9 cellular contexts compared by ENCODE assay signal in the genomic region with DNA sequence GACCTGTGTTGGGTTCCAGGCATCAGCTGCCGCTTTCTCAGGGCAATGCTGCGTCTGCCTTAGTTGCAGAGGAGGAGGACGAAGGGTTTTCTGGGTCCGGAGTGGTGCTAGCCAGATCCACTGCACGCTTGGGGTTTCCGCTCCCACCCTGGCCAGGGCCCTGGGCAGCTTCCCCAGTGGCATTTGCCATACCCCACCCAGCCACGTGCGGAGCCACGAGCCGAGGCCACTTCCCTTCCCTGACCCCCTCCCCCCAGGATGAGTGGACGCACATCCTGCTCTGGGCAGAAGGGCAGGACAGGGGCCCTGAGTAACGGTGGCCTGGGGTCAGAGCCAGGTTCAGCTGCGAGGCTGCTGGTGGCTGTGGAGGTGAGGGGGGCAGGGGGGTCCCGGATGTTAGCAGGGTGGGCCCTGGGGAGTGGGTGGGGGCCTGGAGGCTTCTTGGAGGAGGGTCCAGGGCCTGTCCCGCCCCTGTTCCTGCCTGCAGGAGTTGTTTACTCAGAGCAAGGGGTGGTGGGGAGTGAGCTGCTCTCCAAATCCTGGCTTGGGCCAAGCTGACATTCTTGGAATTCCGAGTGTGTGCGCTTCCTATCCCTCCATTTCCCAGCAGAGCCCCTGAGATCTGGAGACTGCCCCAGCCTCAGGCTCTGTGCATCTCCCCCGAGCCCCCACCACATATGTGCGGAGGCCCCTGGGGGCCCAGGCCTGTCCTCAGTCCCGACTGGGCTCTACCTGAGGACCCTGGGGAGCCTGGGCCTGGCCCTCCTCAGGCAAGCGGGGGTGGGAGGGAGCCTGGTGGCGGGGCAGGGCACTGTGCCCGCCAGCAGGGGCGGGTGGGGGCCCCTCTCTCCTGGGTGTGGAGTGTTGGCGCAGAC. TPM values are rescaled to one million over a fixed set of nuclear protein-coding genes. Genes with fewer than 3 reads are reported as not detected.
DNase-seq lines count a peak whose midpoint lies in the region; ATAC-seq, FAIRE-seq and TF ChIP-seq lines count a peak whose summit lies in the region.
"Had no signal": no experiment of that assay in that cellular context is flagged by ENCODE, and none has a peak within 500 bp of the region (broad histone marks: within the 10 kb centered on the region; RNA-seq: fewer than 3 reads in every experiment).

No MANE protein-coding gene starts in this region.

- no peak overlapping the region for H3K4me3 ChIP-seq in CD4-positive, alpha-beta memory T cell (ENCODE audit: low read length in 2 of 2)
- H3K4me3 ChIP-seq in Jurkat, Clone E6-1 (ENCODE audit: low read length), result peak overlapping the region; percentile 92
- H3K4me3 ChIP-seq in astrocyte (ENCODE audit: insufficient read depth, low read depth, low read length) (peak overlapping the region; percentile 64), hepatocyte (peak overlapping the region; percentile 86)

- H3K4me1 ChIP-seq in CD4-positive, alpha-beta memory T cell (ENCODE audit: insufficient read depth, low read length), result peaks cover 39% of the 10 kb centered on the region
- peaks cover 58% of the 10 kb centered on the region for H3K4me1 ChIP-seq in astrocyte (ENCODE audit: insufficient read depth, low read length)
- H3K4me1 ChIP-seq in hepatocyte (ENCODE audit: insufficient read depth), result peaks cover 49% of the 10 kb centered on the region

- H3K36me3 Mint-ChIP-seq in CD4-positive, alpha-beta memory T cell, result peaks cover 0 to 9% of the 10 kb centered on the region in 2 donors
- H3K36me3 Mint-ChIP-seq in astrocyte (ENCODE audit: low read depth, unreplicated experiment), result peaks cover 6% of the 10 kb centered on the region

- peak overlapping the region in 7 of 8 donors; percentile 62 to 78 (median 76) for H3K4me3 Mint-ChIP-seq in CD4-positive, alpha-beta memory T cell
- H3K4me3 Mint-ChIP-seq in astrocyte (ENCODE audit: unreplicated experiment), result peak overlapping the region; percentile 87

- FAIRE-seq in astrocyte (lab: Jason Lieb, UNC) (peak; percentile 74), GM19239 (lab: Jason Lieb, UNC) (no peak)
- FAIRE-seq: TTC549 had no signal

- no peaks in the 10 kb centered on the region for H3K9me3 ChIP-seq in CD4-positive, alpha-beta memory T cell (ENCODE audit: control insufficient read depth in 1 of 2, low read length in 2 of 2)
- no peaks in the 10 kb centered on the region for H3K9me3 ChIP-seq in astrocyte (ENCODE audit: insufficient read depth, low read depth, low read length)
- no peaks in the 10 kb centered on the region for H3K9me3 ChIP-seq in hepatocyte (ENCODE audit: low read depth)

- ATAC-seq in HG02798 (IDR thresholded peaks at IDR 0.05; ENCODE audit: poor library complexity, unreplicated experiment), result no peak

- peaks cover 10% of the 10 kb centered on the region for H3K36me3 ChIP-seq in CD4-positive, alpha-beta memory T cell (ENCODE audit: insufficient read depth, low read length)
- H3K36me3 ChIP-seq in astrocyte (ENCODE audit: insufficient read depth, low read length) (peaks cover 10% of the 10 kb centered on the region), hepatocyte (replicated peaks; ENCODE audit: insufficient read depth, low read depth) (no peaks in the 10 kb centered on the region)

- peaks cover 6 to 39% (median 20%) of the 10 kb centered on the region in 4 donors for H3K4me1 Mint-ChIP-seq in CD4-positive, alpha-beta memory T cell
- peaks cover 15% of the 10 kb centered on the region for H3K4me1 Mint-ChIP-seq in astrocyte (ENCODE audit: low read depth, unreplicated experiment)

- H3K27me3 ChIP-seq in CD4-positive, alpha-beta memory T cell (ENCODE audit: insufficient read depth, low read length), result peaks cover 8% of the 10 kb centered on the region
- H3K27me3 ChIP-seq in astrocyte (ENCODE audit: insufficient read depth, low read length), result no peaks in the 10 kb centered on the region
- H3K27me3 ChIP-seq in hepatocyte, result no peaks in the 10 kb centered on the region

- POLR2A ChIA-PET in CD4-positive, alpha-beta memory T cell (lab: Charles Lee; ENCODE audit: partially characterized antibody), result interaction anchor here (1.2 to 5.2 kb wide), 7 partner anchors 12 to 268 kb away, joined by 4 to 67 read pairs (median 8); a partner anchor contains a TSS

- peak overlapping the region; percentile 94 for H3K9ac ChIP-seq in astrocyte (ENCODE audit: low read length)

- H2AFZ ChIP-seq in astrocyte (ENCODE audit: low read depth, low read length) (no peak overlapping the region), hepatocyte (no peak overlapping the region)

- CTCF ChIA-PET in CD4-positive, alpha-beta memory T cell (lab: Charles Lee; ENCODE audit: partially characterized antibody), result no interaction called here

- DNase-seq in CD4-positive, alpha-beta memory T cell, result no peak
- DNase-seq in Jurkat, Clone E6-1 (ENCODE audit: low read depth, low spot score), result no peak
- DNase-seq in astrocyte (ENCODE audit: low read depth), result peak; percentile 88
- DNase-seq in hepatocyte (ENCODE audit: low spot score), result peak; percentile 81
- DNase-seq in retina, result peak; percentile 42
- DNase-seq in globus pallidus (ENCODE audit: low spot score), result no peak
- DNase-seq in GM19239 (ENCODE audit: insufficient read length, low spot score), result no peak

- no peak overlapping the region for H3K27ac ChIP-seq in CD4-positive, alpha-beta memory T cell (ENCODE audit: low read depth, low read length)
- peak overlapping the region; percentile 68 for H3K27ac ChIP-seq in astrocyte (ENCODE audit: low read depth, low read length)
- peak overlapping the region; percentile 98 for H3K27ac ChIP-seq in hepatocyte

- peaks cover 2 to 4% of the 10 kb centered on the region in 2 donors for H3K27me3 Mint-ChIP-seq in CD4-positive, alpha-beta memory T cell
- no peaks in the 10 kb centered on the region for H3K27me3 Mint-ChIP-seq in astrocyte (ENCODE audit: low read depth, unreplicated experiment)

- intact Hi-C loops in CD4-positive, alpha-beta memory T cell (cut with micrococcal nuclease), result loop anchor here (2.0 kb wide), 1 partner anchor 83 kb away; no protein-coding TSS in a partner anchor

- H3K27ac Mint-ChIP-seq in CD4-positive, alpha-beta memory T cell, result peak overlapping the region in 2 of 7 donors; percentile 35 to 54
- peak overlapping the region; percentile 77 for H3K27ac Mint-ChIP-seq in astrocyte (ENCODE audit: unreplicated experiment)

- H3K79me2 ChIP-seq in astrocyte (ENCODE audit: insufficient read depth, low read length) (peaks cover 59% of the 10 kb centered on the region), hepatocyte (peaks cover 25% of the 10 kb centered on the region)

- 12% methylated on average over 24 of the region's 25 CpGs for WGBS in hepatocyte (ENCODE audit: low lambda C conversion rate, missing lambda C conversion rate)

- no peaks in the 10 kb centered on the region for H3K9me2 ChIP-seq in hepatocyte (replicated peaks; ENCODE audit: insufficient read depth)

- H3K4me2 ChIP-seq in astrocyte (ENCODE audit: low read length) (peak overlapping the region; percentile 88), hepatocyte (peak overlapping the region; percentile 94)

- H3K9me3 Mint-ChIP-seq in CD4-positive, alpha-beta memory T cell, result peaks cover 0 to 1% (median 0%) of the 10 kb centered on the region in 8 donors
- no peaks in the 10 kb centered on the region for H3K9me3 Mint-ChIP-seq in astrocyte (ENCODE audit: unreplicated experiment)

- H4K20me1 ChIP-seq in astrocyte (ENCODE audit: insufficient read depth, low read length) (peaks cover 74% of the 10 kb centered on the region), hepatocyte (ENCODE audit: insufficient read depth, poor library complexity, severe bottlenecking) (peaks cover 16% of the 10 kb centered on the region)

- TF ChIP-seq CTCF in astrocyte (IDR thresholded peaks at IDR 0.05; ENCODE audit: insufficient read depth, low read depth, low read length) (no peak), hepatocyte (IDR thresholded peaks at IDR 0.05; ENCODE audit: poor library complexity) (no peak)

RNA-seq across cellular contexts. Expression of a gene that starts 1.4 kb away (rescaled TPM):
- 1 to 10 TPM; 5.3 to 5.8 TPM for total RNA-seq in CD4-positive, alpha-beta memory T cell
- polyA plus RNA-seq in CD4-positive, alpha-beta memory T cell, result 1 to 10 TPM; 1.8 to 3.5 TPM
- polyA plus RNA-seq in Jurkat, Clone E6-1 (2012; ENCODE audit: insufficient read depth, insufficient read length), result 15.9 TPM
- 69.5 and 75.5 TPM in 2 replicates for total RNA-seq in astrocyte
- total RNA-seq in hepatocyte, result 62.5 and 82.8 TPM in 2 replicates
- polyA plus RNA-seq in hepatocyte, result 148 and 177 TPM in 2 replicates

RNA-seq across cellular contexts. Expression of a gene that starts 1.7 kb away (rescaled TPM):
- total RNA-seq in CD4-positive, alpha-beta memory T cell, result 10 to 100 TPM; 55.8 to 56.2 TPM
- polyA plus RNA-seq in CD4-positive, alpha-beta memory T cell, result 100 to 1,000 TPM in 1 of 2 donors, 10 to 100 TPM in 1; 83.7 to 108 TPM
- polyA plus RNA-seq in Jurkat, Clone E6-1 (2012; ENCODE audit: insufficient read depth, insufficient read length), result 199 TPM
- total RNA-seq in astrocyte (194 and 212 TPM in 2 replicates), hepatocyte (38.0 and 50.2 TPM in 2 replicates)
- 372 and 402 TPM in 2 replicates for polyA plus RNA-seq in hepatocyte

RNA-seq across cellular contexts. Expression of a gene that starts 11.3 kb away (rescaled TPM):
- 10 to 100 TPM; 20.7 to 23.4 TPM for total RNA-seq in CD4-positive, alpha-beta memory T cell
- polyA plus RNA-seq in CD4-positive, alpha-beta memory T cell, result 10 to 100 TPM in 1 of 2 donors, 1 to 10 TPM in 1; 9.7 to 24.8 TPM
- polyA plus RNA-seq in Jurkat, Clone E6-1 (2012; ENCODE audit: insufficient read depth, insufficient read length), result 42.3 TPM
- 414 and 421 TPM in 2 replicates for total RNA-seq in astrocyte
- 248 and 260 TPM in 2 replicates for total RNA-seq in hepatocyte
- 356 and 392 TPM in 2 replicates for polyA plus RNA-seq in hepatocyte

RNA-seq across cellular contexts. Expression of a gene that starts 16.3 kb away (rescaled TPM):
- under 1 TPM in 1 of 2 experiments, not detected in 1; 0.55 TPM for total RNA-seq in CD4-positive, alpha-beta memory T cell
- polyA plus RNA-seq in CD4-positive, alpha-beta memory T cell, result not detected
- polyA plus RNA-seq in Jurkat, Clone E6-1 (2012; ENCODE audit: insufficient read depth, insufficient read length), result 6.5 TPM
- 2.6 TPM in 2 replicates for total RNA-seq in astrocyte
- 9.7 and 10.2 TPM in 2 replicates for total RNA-seq in hepatocyte
- polyA plus RNA-seq in hepatocyte, result 33.2 and 39.7 TPM in 2 replicates

RNA-seq across cellular contexts. Expression of a gene that starts 25.3 kb away (rescaled TPM):
- total RNA-seq in CD4-positive, alpha-beta memory T cell, result 100 to 1,000 TPM; 200 to 201 TPM
- polyA plus RNA-seq in CD4-positive, alpha-beta memory T cell, result 10 to 100 TPM; 12.2 to 35.2 TPM
- 62.6 TPM for polyA plus RNA-seq in Jurkat, Clone E6-1 (2012; ENCODE audit: insufficient read depth, insufficient read length)
- 46.8 and 50.8 TPM in 2 replicates for total RNA-seq in astrocyte
- total RNA-seq in hepatocyte, result 12.2 and 12.9 TPM in 2 replicates
- 50.0 and 57.3 TPM in 2 replicates for polyA plus RNA-seq in hepatocyte

Comparison
In these comparisons a context has a peak if more than half of its experiments do, and no peak if none do; other contexts are left out.
1. DNase-seq: peak in astrocyte (single experiment), hepatocyte (single experiment) and retina (single experiment); none in CD4-positive, alpha-beta memory T cell (0 of 5), Jurkat, Clone E6-1 (single experiment), globus pallidus (single experiment) and GM19239 (single experiment).
2. H3K4me3 ChIP-seq: peak in Jurkat, Clone E6-1 (single experiment), astrocyte (single experiment) and hepatocyte (single experiment); none in CD4-positive, alpha-beta memory T cell (0 of 2).
3. RNA of a gene that starts 11.3 kb away (total RNA-seq): 414 to 421 TPM in astrocyte and 248 to 260 TPM in hepatocyte; 20.7 to 23.4 TPM in CD4-positive, alpha-beta memory T cell; every median in the first group is over 10 times any median in the second.